In the genomic region with DNA sequence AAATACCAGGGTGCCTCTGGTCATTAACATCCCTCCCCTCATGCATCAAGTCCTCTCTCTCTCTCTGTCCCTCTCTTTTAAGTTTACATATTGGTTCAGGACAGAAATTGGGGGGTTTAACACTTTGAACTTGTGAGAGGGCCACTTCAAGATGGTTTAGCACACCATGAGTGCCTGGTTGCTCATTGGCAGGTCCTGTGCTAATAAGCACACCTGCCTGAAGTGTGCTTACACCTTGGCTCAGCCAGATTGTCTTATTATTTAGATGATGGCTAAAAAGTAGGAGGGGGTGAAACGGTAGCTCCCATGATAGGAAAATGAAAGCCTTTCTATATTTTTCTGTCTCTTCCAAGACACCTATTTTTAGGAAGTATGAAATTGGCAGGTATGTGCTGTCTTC, we compare ENCODE assay signal across 25 cellular contexts.
"Had no signal": no experiment of that assay in that cellular context is flagged by ENCODE, and none has a peak within 500 bp of the region (broad histone marks: within the 10 kb centered on the region; RNA-seq: fewer than 3 reads in every experiment).

No MANE protein-coding gene starts in this region.

- ATAC-seq: heart right ventricle; left colon; naive thymus-derived CD8-positive, alpha-beta T cell; sciatic nerve; stimulated activated effector memory CD8-positive, alpha-beta T cell treated with anti-CD3 and anti-CD28 coated beads, Interleukin-12 subunit alpha, Interleukin-12 subunit beta, amount 100 ng/mL, for 72 hours had no signal

- H3K4me1 Mint-ChIP-seq: naive thymus-derived CD8-positive, alpha-beta T cell; stimulated activated effector memory CD8-positive, alpha-beta T cell treated with anti-CD3 and anti-CD28 coated beads, Interleukin-12 subunit alpha, Interleukin-12 subunit beta, amount 100 ng/mL, for 72 hours had no signal

- FAIRE-seq: colon, islet of Langerhans, urothelium cell line had no signal

- H3K9me3 ChIP-seq: esophagus muscularis mucosa, heart right ventricle, prostate gland, right atrium auricular region, testis, tibial artery had no signal

- H3K4me3 Mint-ChIP-seq: naive thymus-derived CD8-positive, alpha-beta T cell; nephron progenitor cell; stimulated activated effector memory CD8-positive, alpha-beta T cell treated with anti-CD3 and anti-CD28 coated beads, Interleukin-12 subunit alpha, Interleukin-12 subunit beta, amount 100 ng/mL, for 72 hours; type B pancreatic cell had no signal

- H3K4me3 ChIP-seq: dorsolateral prefrontal cortex, esophagus muscularis mucosa, heart right ventricle, prostate gland, right atrium auricular region, testis, tibial artery had no signal

- DNase-seq: dorsolateral prefrontal cortex; effector CD4-positive, alpha-beta T cell; foreskin melanocyte; glutamatergic neuron; heart right ventricle; hippocampal formation; kidney glomerular epithelial cell; left colon; naive thymus-derived CD8-positive, alpha-beta T cell; nephron progenitor cell; nucleus accumbens; stimulated activated CD4-positive, alpha-beta T cell treated with anti-CD3 and anti-CD28 coated beads, Interleukin-2, amount 100 ng/mL, for 24 hours; stimulated activated CD4-positive, alpha-beta T cell treated with anti-CD3 and anti-CD28 coated beads, Interleukin-4, amount 100 ng/mL, for 24 hours; stimulated activated naive CD4-positive, alpha-beta T cell treated with Interleukin-2 at 50 U/mL for 16 hours; testis; tibial artery had no signal

- H3K9me3 Mint-ChIP-seq: nephron progenitor cell; stimulated activated effector memory CD8-positive, alpha-beta T cell treated with anti-CD3 and anti-CD28 coated beads, Interleukin-12 subunit alpha, Interleukin-12 subunit beta, amount 100 ng/mL, for 72 hours; type B pancreatic cell had no signal

- H3K27ac Mint-ChIP-seq: naive thymus-derived CD8-positive, alpha-beta T cell; nephron progenitor cell; stimulated activated effector memory CD8-positive, alpha-beta T cell treated with anti-CD3 and anti-CD28 coated beads, Interleukin-12 subunit alpha, Interleukin-12 subunit beta, amount 100 ng/mL, for 72 hours; type B pancreatic cell had no signal

- H3K27ac ChIP-seq: dorsolateral prefrontal cortex, heart right ventricle, prostate gland, right atrium auricular region, testis, tibial artery had no signal

- H3K27me3 ChIP-seq: esophagus muscularis mucosa, right atrium auricular region, testis, tibial artery had no signal

- H3K36me3 ChIP-seq: esophagus muscularis mucosa, heart right ventricle, prostate gland, right atrium auricular region, tibial artery had no signal

- H3K4me1 ChIP-seq: heart right ventricle, prostate gland, right atrium auricular region, testis, tibial artery had no signal

- H3K36me3 Mint-ChIP-seq: naive thymus-derived CD8-positive, alpha-beta T cell; stimulated activated effector memory CD8-positive, alpha-beta T cell treated with anti-CD3 and anti-CD28 coated beads, Interleukin-12 subunit alpha, Interleukin-12 subunit beta, amount 100 ng/mL, for 72 hours; type B pancreatic cell had no signal
